In genomic region chrX:105488731-105489130, GRCh38 we compare ENCODE assay signal across 1 cellular context.
TF ChIP-seq lines count a peak whose summit lies in the region.

No MANE protein-coding gene starts in this region.

TF ChIP-seq in GM23338, 12 proteins besides CTCF, POLR2A, EP300 and RAD21 (continued from another document):
- no peak for TF ChIP-seq REST (IDR thresholded peaks at IDR 0.05; ENCODE audit: unreplicated experiment)
- no peak for TF ChIP-seq ZNF114 (CRISPR knock-in tag; IDR thresholded peaks at IDR 0.05)
- no peak for TF ChIP-seq POLR2AphosphoS5 (IDR thresholded peaks at IDR 0.05; ENCODE audit: low read depth)
- no peak for TF ChIP-seq STAT1 (IDR thresholded peaks at IDR 0.05; ENCODE audit: unreplicated experiment)
- TF ChIP-seq EZH2phosphoT487 (IDR thresholded peaks at IDR 0.05; ENCODE audit: unreplicated experiment) = no peak
- no peak for TF ChIP-seq JUNB (IDR thresholded peaks at IDR 0.05; ENCODE audit: unreplicated experiment)
- TF ChIP-seq CREB1 (CRISPR knock-in tag; IDR thresholded peaks at IDR 0.05; ENCODE audit: low read depth) = no peak
- no peak for TF ChIP-seq EZH2 (IDR thresholded peaks at IDR 0.05; ENCODE audit: low read depth, unreplicated experiment)
- no peak for TF ChIP-seq NANOG (IDR thresholded peaks at IDR 0.05; ENCODE audit: borderline replicate concordance)
- TF ChIP-seq ETS1 (IDR thresholded peaks at IDR 0.05) = no peak
- no peak for TF ChIP-seq ZNF331 (CRISPR knock-in tag; IDR thresholded peaks at IDR 0.05; ENCODE audit: low read depth)
